ENCODE assay signal across 1 cellular context in genomic region chr11:134851503-134852270, GRCh38.
TF ChIP-seq lines count a peak whose summit lies in the region.

No MANE protein-coding gene starts in this region.

TF ChIP-seq in GM23338, 12 proteins besides CTCF, POLR2A, EP300 and RAD21:
- peak; percentile 41 for TF ChIP-seq JUNB (IDR thresholded peaks at IDR 0.05; ENCODE audit: unreplicated experiment)
